Comparison of ENCODE assay signal across 1 cellular context in the genomic region with DNA sequence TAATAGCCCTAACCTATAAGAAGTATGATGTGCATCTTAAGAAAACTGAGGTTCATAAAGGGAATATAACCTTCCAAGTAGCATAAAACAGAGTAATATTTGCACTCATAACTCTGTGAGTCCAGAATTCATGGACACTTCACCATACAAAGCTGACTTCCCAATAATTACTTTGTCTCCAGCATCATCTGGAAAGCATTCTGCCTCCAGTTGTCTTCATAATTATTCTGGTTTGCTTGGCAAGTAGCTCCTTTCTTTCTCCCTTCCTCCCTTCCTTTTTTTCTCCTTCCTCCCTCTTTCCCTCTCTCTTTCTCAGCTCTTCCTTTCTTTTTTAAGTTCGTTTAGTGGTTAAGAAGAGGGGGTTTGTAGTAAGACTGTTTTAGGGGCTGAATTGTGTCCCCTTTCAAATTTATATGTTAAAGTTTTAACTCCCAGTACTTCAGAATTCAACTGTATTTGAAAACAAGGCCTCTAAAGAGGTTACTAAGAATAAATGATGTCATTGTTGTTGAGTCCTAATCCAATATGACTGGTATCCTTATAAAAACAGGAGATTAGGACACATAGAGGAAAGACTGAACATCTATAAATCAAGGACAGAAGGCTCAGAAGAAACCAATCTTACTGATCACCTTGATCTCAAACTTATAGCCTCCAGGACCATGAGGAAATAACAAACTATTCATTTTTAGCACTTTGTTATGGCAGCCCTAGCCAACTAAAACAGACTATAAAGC.
A peak's percentile ranks its signal among the peaks of the same experiment; 100 is the strongest.
TF ChIP-seq lines count a peak whose summit lies in the region.

No MANE protein-coding gene starts in this region.

TF ChIP-seq in HepG2, 621 proteins besides CTCF, POLR2A, EP300 and RAD21:
- TF ChIP-seq, protein P1, sequence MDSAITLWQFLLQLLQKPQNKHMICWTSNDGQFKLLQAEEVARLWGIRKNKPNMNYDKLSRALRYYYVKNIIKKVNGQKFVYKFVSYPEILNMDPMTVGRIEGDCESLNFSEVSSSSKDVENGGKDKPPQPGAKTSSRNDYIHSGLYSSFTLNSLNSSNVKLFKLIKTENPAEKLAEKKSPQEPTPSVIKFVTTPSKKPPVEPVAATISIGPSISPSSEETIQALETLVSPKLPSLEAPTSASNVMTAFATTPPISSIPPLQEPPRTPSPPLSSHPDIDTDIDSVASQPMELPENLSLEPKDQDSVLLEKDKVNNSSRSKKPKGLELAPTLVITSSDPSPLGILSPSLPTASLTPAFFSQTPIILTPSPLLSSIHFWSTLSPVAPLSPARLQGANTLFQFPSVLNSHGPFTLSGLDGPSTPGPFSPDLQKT (CRISPR knock-in tag; IDR thresholded peaks at IDR 0.05; ENCODE audit: borderline replicate concordance) = no peak
- TF ChIP-seq, protein P2, sequence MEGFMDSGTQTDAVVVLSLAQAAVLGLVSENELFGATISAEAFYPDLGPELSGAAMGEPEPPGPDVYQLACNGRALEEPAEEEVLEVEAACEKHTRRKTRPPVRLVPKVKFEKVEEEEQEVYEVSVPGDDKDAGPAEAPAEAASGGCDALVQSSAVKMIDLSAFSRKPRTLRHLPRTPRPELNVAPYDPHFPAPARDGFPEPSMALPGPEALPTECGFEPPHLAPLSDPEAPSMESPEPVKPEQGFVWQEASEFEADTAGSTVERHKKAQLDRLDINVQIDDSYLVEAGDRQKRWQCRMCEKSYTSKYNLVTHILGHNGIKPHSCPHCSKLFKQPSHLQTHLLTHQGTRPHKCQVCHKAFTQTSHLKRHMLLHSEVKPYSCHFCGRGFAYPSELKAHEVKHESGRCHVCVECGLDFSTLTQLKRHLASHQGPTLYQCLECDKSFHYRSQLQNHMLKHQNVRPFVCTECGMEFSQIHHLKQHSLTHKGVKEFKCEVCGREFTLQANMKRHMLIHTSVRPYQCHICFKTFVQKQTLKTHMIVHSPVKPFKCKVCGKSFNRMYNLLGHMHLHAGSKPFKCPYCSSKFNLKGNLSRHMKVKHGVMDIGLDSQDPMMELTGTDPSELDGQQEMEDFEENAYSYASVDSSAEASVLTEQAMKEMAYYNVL (CRISPR knock-in tag; IDR thresholded peaks at IDR 0.05; ENCODE audit: borderline replicate concordance) = 0 out of 2 replicates have a peak, but pooled peaks have one; percentile 27
- TF ChIP-seq ATF7 (IDR thresholded peaks at IDR 0.05) (peak; percentile 85), ATF7 (CRISPR knock-in tag; IDR thresholded peaks at IDR 0.05) (no peak), ZNF441 (CRISPR knock-in tag; IDR thresholded peaks at IDR 0.05; ENCODE audit: borderline replicate concordance) (no peak), RBM22 (optimal IDR thresholded peaks at IDR 0.05; ENCODE audit: low read length) (peak; percentile 82), SP2 (CRISPR knock-in tag; IDR thresholded peaks at IDR 0.05) (no peak), MTF2 (CRISPR knock-in tag; IDR thresholded peaks at IDR 0.05; ENCODE audit: borderline replicate concordance) (no peak), ZNF589 (CRISPR knock-in tag; conservative IDR thresholded peaks at IDR 0.05) (no peak), AGO2 (optimal IDR thresholded peaks at IDR 0.05; ENCODE audit: low read depth, low read length) (peak; percentile 23), POLR2AphosphoS5 (IDR thresholded peaks at IDR 0.05; ENCODE audit: low read depth, low read length) (peak; percentile 17; the same call in 1 of the 2 replicates)
TF ChIP-seq in HepG2: peak in this region for 5.
